In the genomic region with DNA sequence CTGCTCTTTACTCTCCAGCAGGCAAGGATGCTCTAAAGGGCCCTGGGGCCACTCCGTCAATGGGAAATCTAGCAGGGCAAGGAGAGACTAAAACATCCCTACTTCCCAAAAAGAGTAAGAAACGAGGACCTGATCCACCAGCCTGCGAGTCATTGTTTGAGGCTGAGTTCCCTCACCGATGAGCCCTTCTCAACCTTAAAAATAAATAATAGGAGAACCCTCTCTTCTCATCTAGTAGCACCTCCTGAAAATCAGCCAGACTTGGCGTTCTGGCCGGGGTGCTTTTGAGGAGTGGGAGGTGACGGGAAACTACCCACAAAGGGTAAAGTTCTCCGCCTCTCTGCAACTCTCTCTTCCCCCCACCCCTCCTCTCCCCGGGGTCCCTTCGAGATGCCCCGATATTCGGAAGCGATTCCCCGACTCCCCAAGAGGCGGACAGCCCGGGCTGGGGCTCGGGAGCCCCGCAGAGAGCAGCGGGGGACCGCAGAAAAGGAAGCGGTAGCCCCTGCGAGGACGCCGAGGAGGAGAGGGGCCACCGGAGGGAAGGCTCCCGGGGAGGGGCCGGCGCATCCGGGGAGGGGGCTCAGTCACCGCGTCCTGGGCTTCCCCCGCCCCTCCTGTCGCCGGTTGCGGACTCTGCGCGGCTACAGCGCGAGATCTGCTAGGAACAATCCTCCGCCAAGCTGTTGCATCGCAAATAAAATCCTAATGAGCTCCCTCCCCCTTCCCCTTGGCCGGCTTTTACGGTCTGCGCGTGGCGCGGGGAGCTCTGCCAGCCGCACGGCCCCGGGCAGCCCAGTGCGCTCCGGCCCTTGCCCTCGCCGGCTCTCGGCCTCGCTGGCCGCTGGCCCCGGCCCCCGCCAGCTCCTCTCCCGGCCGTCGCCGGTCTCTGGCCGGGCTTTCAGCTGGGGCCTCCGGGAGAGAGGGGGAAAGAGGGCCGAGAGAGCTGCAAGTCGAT, we compare ENCODE assay signal across 8 cellular contexts. TPM values are rescaled to one million over a fixed set of nuclear protein-coding genes. Genes with fewer than 3 reads are reported as not detected.
DNase-seq lines count a peak whose midpoint lies in the region; ATAC-seq and TF ChIP-seq lines count a peak whose summit lies in the region.

No MANE protein-coding gene starts in this region.

- CTCF ChIA-PET in PC-3 (lab: Charles Lee), result interaction anchor here (0.6 to 1.2 kb wide), 6 partner anchors 12 to 380 kb away, joined by 3 to 21 read pairs (median 4); no protein-coding TSS in a partner anchor

- ATAC-seq in PC-3 (peak; percentile 57), HG03354 (IDR thresholded peaks at IDR 0.05; ENCODE audit: poor library complexity, severe bottlenecking, unreplicated experiment) (no peak), GM19395 (IDR thresholded peaks at IDR 0.05; ENCODE audit: unreplicated experiment) (no peak)
- ATAC-seq in effector memory CD8-positive, alpha-beta T cell (replicated peaks), result peak; percentile 28

- H2AFZ ChIP-seq in PC-3 (ENCODE audit: low read length), result peak overlapping the region; percentile 88

- H3K4me3 Mint-ChIP-seq in effector memory CD8-positive, alpha-beta T cell, result peak overlapping the region; percentile 78 to 88
- H3K4me3 Mint-ChIP-seq in neural crest cell, result peak overlapping the region; percentile 86

- H3K4me3 ChIP-seq in GM12875 (ENCODE audit: low read depth, low read length), result peak overlapping the region; percentile 31
- H3K4me3 ChIP-seq in PC-3 (ENCODE audit: low read length), result peak overlapping the region; percentile 70

- peaks cover 9% of the 10 kb centered on the region for H3K36me3 Mint-ChIP-seq in effector memory CD8-positive, alpha-beta T cell (ENCODE audit: insufficient read depth)
- H3K36me3 Mint-ChIP-seq in neural crest cell (ENCODE audit: low read depth), result peaks cover 8% of the 10 kb centered on the region

- H3K27ac ChIP-seq in PC-3 (ENCODE audit: low read length), result no peak overlapping the region

- no peaks in the 10 kb centered on the region for H3K9me2 ChIP-seq in PC-3 (replicated peaks; ENCODE audit: low read length)

- peaks cover 12% of the 10 kb centered on the region for H3K4me1 ChIP-seq in PC-3 (ENCODE audit: insufficient read depth, low read length)

- no peaks in the 10 kb centered on the region for H3F3A ChIP-seq in PC-3 (ENCODE audit: low read length, unreplicated experiment)

- no peaks in the 10 kb centered on the region for H4K20me1 ChIP-seq in PC-3 (ENCODE audit: low read length)

- peaks cover 54% of the 10 kb centered on the region for H3K27me3 ChIP-seq in PC-3 (ENCODE audit: low read length)

- peak overlapping the region in 1 of 2 donors; percentile 81 for H3K27ac Mint-ChIP-seq in effector memory CD8-positive, alpha-beta T cell
- peak overlapping the region; percentile 38 for H3K27ac Mint-ChIP-seq in neural crest cell (ENCODE audit: unreplicated experiment)

- intact Hi-C loops in PC-3 (cut with micrococcal nuclease), result no loop called here
- intact Hi-C loops in posterior cingulate gyrus (cut with DNase I), result no loop called here

- H3K9me3 Mint-ChIP-seq in effector memory CD8-positive, alpha-beta T cell, result no peaks in the 10 kb centered on the region
- no peaks in the 10 kb centered on the region for H3K9me3 Mint-ChIP-seq in neural crest cell

- H3K9me3 ChIP-seq in PC-3 (ENCODE audit: low read length), result no peaks in the 10 kb centered on the region

- peak; percentile 57 for DNase-seq in PC-3
- DNase-seq in effector memory CD8-positive, alpha-beta T cell, result no peak
- no peak for DNase-seq in neural crest cell (ENCODE audit: low read depth, low spot score)
- no peak for DNase-seq in posterior cingulate gyrus
- DNase-seq in activated CD4-positive, alpha-beta T cell treated with anti-CD3 and anti-CD28 coated beads for 4 hours, result no peak

- H3K36me3 ChIP-seq in PC-3 (ENCODE audit: low read depth, low read length), result no peaks in the 10 kb centered on the region

- peaks cover 91 to 99% of the 10 kb centered on the region in 2 donors for H3K27me3 Mint-ChIP-seq in effector memory CD8-positive, alpha-beta T cell
- H3K27me3 Mint-ChIP-seq in neural crest cell (ENCODE audit: low read depth), result peaks cover 99% of the 10 kb centered on the region

- H3K79me2 ChIP-seq in PC-3 (ENCODE audit: low read length), result no peaks in the 10 kb centered on the region

- BruUV-seq in PC-3 (replicated peaks; lab: Mats Ljungman, UMichigan), result no TSS peak

- POLR2A ChIA-PET in PC-3 (lab: Charles Lee; ENCODE audit: unreplicated experiment), result interaction anchor here (0.5 to 0.7 kb wide), 5 partner anchors 15 to 594 kb away, joined by 3 to 8 read pairs (median 4); a partner anchor contains a TSS

- H3K4me1 Mint-ChIP-seq in effector memory CD8-positive, alpha-beta T cell (ENCODE audit: low read depth in 2 of 2), result peaks cover 10 to 16% of the 10 kb centered on the region in 2 donors
- H3K4me1 Mint-ChIP-seq in neural crest cell, result peaks cover 4% of the 10 kb centered on the region

- TF ChIP-seq CTCF in GM12875 (IDR thresholded peaks at IDR 0.05; ENCODE audit: borderline replicate concordance, insufficient read depth, low read depth, low read length) (no peak), PC-3 (conservative IDR thresholded peaks at IDR 0.05; ENCODE audit: low read depth, low read length) (no peak), neural crest cell (conservative IDR thresholded peaks at IDR 0.05) (no peak)

- peak overlapping the region; percentile 54; the same call in 1 of the 2 replicates for H3K9ac ChIP-seq in PC-3 (ENCODE audit: low read length)

- H3K4me2 ChIP-seq in PC-3 (ENCODE audit: low read length), result peak overlapping the region; percentile 85

RNA-seq across cellular contexts. Expression of a gene that starts 1.3 kb away (rescaled TPM):
- total RNA-seq in PC-3 (2014; rRNA removed), result 7.0 and 8.3 TPM in 2 replicates
- total RNA-seq in neural crest cell, result 84.1 and 89.8 TPM in 2 replicates

RNA-seq across cellular contexts. Expression of a gene that starts 9.7 kb away (rescaled TPM):
- total RNA-seq in PC-3 (2014; rRNA removed), result not detected in 2 replicates
- total RNA-seq in neural crest cell, result 19.7 and 22.9 TPM in 2 replicates

RNA-seq across cellular contexts. Expression of a gene that starts 14.0 kb away (rescaled TPM):
- total RNA-seq in PC-3 (2014; rRNA removed), result not detected in 2 replicates
- total RNA-seq in neural crest cell, result 8.5 and 11.4 TPM in 2 replicates

RNA-seq across cellular contexts. Expression of a gene that starts 20.0 kb away (rescaled TPM):
- 9.5 and 11.3 TPM in 2 replicates for total RNA-seq in PC-3 (2014; rRNA removed)
- 9.6 and 11.5 TPM in 2 replicates for total RNA-seq in neural crest cell

RNA-seq across cellular contexts. Expression of a gene that starts 31.2 kb away (rescaled TPM):
- total RNA-seq in PC-3 (2014; rRNA removed), result 0.40 and 0.95 TPM in 2 replicates
- total RNA-seq in neural crest cell, result 2.3 and 2.6 TPM in 2 replicates

Comparison
In these comparisons a context has a peak if more than half of its experiments do, and no peak if none do; other contexts are left out.
1. ATAC-seq: peak in PC-3 (single experiment) and effector memory CD8-positive, alpha-beta T cell (single experiment); none in HG03354 (single experiment) and GM19395 (single experiment).
2. RNA of a gene that starts 9.7 kb away (total RNA-seq): 19.7 to 22.9 TPM in neural crest cell; not detected in PC-3; every median in the first group is over 10 times any median in the second.